Comparison of ENCODE assay signal across 1 cellular context in the genomic region with DNA sequence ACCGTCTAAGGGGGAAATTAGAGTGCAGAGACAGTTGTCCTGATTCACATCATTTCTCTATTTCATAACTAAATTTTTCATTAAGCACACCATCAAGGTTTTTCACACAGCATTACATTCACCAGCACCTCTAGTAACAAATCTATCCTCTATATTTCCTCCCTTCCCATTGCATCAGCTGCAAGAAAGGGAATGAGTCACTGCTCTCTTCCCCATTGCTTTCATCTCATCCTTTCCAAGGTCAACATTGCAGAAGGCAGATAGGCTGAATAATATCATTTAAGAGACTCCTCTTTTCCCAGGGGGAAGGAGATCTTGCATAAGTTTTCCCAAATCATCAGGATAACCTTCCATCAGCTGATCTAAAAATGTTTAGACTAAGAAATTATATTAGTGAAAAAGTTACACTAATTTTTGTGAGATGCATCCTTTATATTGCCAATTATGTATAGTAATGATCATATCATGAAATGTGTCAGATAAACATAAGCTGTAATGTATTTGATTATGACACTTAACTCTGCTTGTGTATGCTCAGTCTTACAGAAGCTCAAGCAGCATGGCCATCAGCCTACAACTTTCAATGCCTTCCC.
TF ChIP-seq lines count a peak whose summit lies in the region.

No MANE protein-coding gene starts in this region.

TF ChIP-seq in HepG2, 621 proteins besides CTCF, POLR2A, EP300 and RAD21 (continues in another document):
- TF ChIP-seq, protein P1, sequence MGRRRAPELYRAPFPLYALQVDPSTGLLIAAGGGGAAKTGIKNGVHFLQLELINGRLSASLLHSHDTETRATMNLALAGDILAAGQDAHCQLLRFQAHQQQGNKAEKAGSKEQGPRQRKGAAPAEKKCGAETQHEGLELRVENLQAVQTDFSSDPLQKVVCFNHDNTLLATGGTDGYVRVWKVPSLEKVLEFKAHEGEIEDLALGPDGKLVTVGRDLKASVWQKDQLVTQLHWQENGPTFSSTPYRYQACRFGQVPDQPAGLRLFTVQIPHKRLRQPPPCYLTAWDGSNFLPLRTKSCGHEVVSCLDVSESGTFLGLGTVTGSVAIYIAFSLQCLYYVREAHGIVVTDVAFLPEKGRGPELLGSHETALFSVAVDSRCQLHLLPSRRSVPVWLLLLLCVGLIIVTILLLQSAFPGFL (CRISPR knock-in tag; IDR thresholded peaks at IDR 0.05): no peak
- TF ChIP-seq MAFK (conservative IDR thresholded peaks at IDR 0.05 in 1 of 2, IDR thresholded peaks at IDR 0.05 in 1 of 2; ENCODE audit: low read length in 2 of 2) (no peak), ZBTB21 (CRISPR knock-in tag; IDR thresholded peaks at IDR 0.05) (no peak), KAT2B (IDR thresholded peaks at IDR 0.05; ENCODE audit: borderline replicate concordance, low read depth, low read length) (no peak), ZNF782 (CRISPR knock-in tag; IDR thresholded peaks at IDR 0.05; ENCODE audit: borderline replicate concordance) (no peak), ADNP (CRISPR knock-in tag; IDR thresholded peaks at IDR 0.05) (no peak), YEATS2 (CRISPR knock-in tag; IDR thresholded peaks at IDR 0.05; ENCODE audit: borderline replicate concordance) (no peak; the same call in 1 of the 2 replicates), ZNF724P (CRISPR knock-in tag; IDR thresholded peaks at IDR 0.05; ENCODE audit: borderline replicate concordance) (no peak), ZNF781 (CRISPR knock-in tag; IDR thresholded peaks at IDR 0.05; ENCODE audit: borderline replicate concordance, not compliant biosample characterization) (no peak), ETV5 (CRISPR knock-in tag; IDR thresholded peaks at IDR 0.05; ENCODE audit: borderline replicate concordance) (peak; percentile 35; the same call in 1 of the 2 replicates), ZNF703 (CRISPR knock-in tag; IDR thresholded peaks at IDR 0.05; ENCODE audit: borderline replicate concordance) (no peak), GZF1 (CRISPR knock-in tag; IDR thresholded peaks at IDR 0.05) (no peak), DPF2 (CRISPR knock-in tag; IDR thresholded peaks at IDR 0.05; ENCODE audit: borderline replicate concordance, low read depth) (0 out of 2 replicates have a peak, but pooled peaks have one; percentile 22), ZNF451 (CRISPR knock-in tag; IDR thresholded peaks at IDR 0.05) (no peak), AKAP8 (CRISPR knock-in tag; IDR thresholded peaks at IDR 0.05) (no peak), DNMT3B (CRISPR knock-in tag; conservative IDR thresholded peaks at IDR 0.05) (no peak), ZNF383 (CRISPR knock-in tag; IDR thresholded peaks at IDR 0.05; ENCODE audit: borderline replicate concordance) (no peak), ZNF543 (CRISPR knock-in tag; IDR thresholded peaks at IDR 0.05) (no peak), CEBPB (IDR thresholded peaks at IDR 0.05; ENCODE audit: borderline replicate concordance, low read depth, low read length) (peak; percentile 86; the same call in 1 of the 2 replicates), ZBTB7A (CRISPR knock-in tag; IDR thresholded peaks at IDR 0.05) (no peak), TBX3 (IDR thresholded peaks at IDR 0.05; ENCODE audit: borderline replicate concordance) (no peak), PITX1 (CRISPR knock-in tag; IDR thresholded peaks at IDR 0.05) (no peak), SOX5 (CRISPR knock-in tag; IDR thresholded peaks at IDR 0.05; ENCODE audit: borderline replicate concordance) (peak; percentile 72; the same call in 1 of the 2 replicates), ZNF30 (CRISPR knock-in tag; IDR thresholded peaks at IDR 0.05) (no peak), ATF7 (IDR thresholded peaks at IDR 0.05) (0 out of 2 replicates have a peak, but pooled peaks have one; percentile 18), ATF7 (CRISPR knock-in tag; IDR thresholded peaks at IDR 0.05) (no peak), ZNF180 (CRISPR knock-in tag; IDR thresholded peaks at IDR 0.05; ENCODE audit: borderline replicate concordance, low read depth) (no peak), SRF (IDR thresholded peaks at IDR 0.05; ENCODE audit: low read depth, low read length) (no peak), TAF15 (IDR thresholded peaks at IDR 0.05; ENCODE audit: low read depth, low read length, poor library complexity, severe bottlenecking) (no peak), ZKSCAN8 (CRISPR knock-in tag; IDR thresholded peaks at IDR 0.05; ENCODE audit: borderline replicate concordance) (peak; percentile 55; the same call in 1 of the 2 replicates), FOXA1 (IDR thresholded peaks at IDR 0.05) (no peak), FOXA1 (CRISPR knock-in tag; IDR thresholded peaks at IDR 0.05) (peak; percentile 65), TCF7 (IDR thresholded peaks at IDR 0.05; ENCODE audit: low read depth) (peak; percentile 88), MXI1 (IDR thresholded peaks at IDR 0.05; ENCODE audit: borderline replicate concordance, low read depth, low read length) (no peak), SOX6 (IDR thresholded peaks at IDR 0.05) (no peak), SOX6 (CRISPR knock-in tag; IDR thresholded peaks at IDR 0.05) (peak; percentile 66; the same call in 1 of the 2 replicates), ZNF644 (CRISPR knock-in tag; IDR thresholded peaks at IDR 0.05; ENCODE audit: low read depth) (peak; percentile 91), ISL2 (CRISPR knock-in tag; IDR thresholded peaks at IDR 0.05) (no peak), HHEX (CRISPR knock-in tag; IDR thresholded peaks at IDR 0.05) (no peak), ELF3 (CRISPR knock-in tag; IDR thresholded peaks at IDR 0.05) (peak; percentile 86)
- TF ChIP-seq, protein P2, sequence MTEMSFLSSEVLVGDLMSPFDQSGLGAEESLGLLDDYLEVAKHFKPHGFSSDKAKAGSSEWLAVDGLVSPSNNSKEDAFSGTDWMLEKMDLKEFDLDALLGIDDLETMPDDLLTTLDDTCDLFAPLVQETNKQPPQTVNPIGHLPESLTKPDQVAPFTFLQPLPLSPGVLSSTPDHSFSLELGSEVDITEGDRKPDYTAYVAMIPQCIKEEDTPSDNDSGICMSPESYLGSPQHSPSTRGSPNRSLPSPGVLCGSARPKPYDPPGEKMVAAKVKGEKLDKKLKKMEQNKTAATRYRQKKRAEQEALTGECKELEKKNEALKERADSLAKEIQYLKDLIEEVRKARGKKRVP (CRISPR knock-in tag; IDR thresholded peaks at IDR 0.05): peak; percentile 80 to 99; a peak in 3 of 4 replicates
- TF ChIP-seq, protein P3, sequence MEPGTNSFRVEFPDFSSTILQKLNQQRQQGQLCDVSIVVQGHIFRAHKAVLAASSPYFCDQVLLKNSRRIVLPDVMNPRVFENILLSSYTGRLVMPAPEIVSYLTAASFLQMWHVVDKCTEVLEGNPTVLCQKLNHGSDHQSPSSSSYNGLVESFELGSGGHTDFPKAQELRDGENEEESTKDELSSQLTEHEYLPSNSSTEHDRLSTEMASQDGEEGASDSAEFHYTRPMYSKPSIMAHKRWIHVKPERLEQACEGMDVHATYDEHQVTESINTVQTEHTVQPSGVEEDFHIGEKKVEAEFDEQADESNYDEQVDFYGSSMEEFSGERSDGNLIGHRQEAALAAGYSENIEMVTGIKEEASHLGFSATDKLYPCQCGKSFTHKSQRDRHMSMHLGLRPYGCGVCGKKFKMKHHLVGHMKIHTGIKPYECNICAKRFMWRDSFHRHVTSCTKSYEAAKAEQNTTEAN (CRISPR knock-in tag; conservative IDR thresholded peaks at IDR 0.05): no peak
- TF ChIP-seq, protein P4, sequence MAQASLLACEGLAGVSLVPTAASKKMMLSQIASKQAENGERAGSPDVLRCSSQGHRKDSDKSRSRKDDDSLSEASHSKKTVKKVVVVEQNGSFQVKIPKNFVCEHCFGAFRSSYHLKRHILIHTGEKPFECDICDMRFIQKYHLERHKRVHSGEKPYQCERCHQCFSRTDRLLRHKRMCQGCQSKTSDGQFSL (CRISPR knock-in tag; IDR thresholded peaks at IDR 0.05): no peak
- TF ChIP-seq, protein P5, sequence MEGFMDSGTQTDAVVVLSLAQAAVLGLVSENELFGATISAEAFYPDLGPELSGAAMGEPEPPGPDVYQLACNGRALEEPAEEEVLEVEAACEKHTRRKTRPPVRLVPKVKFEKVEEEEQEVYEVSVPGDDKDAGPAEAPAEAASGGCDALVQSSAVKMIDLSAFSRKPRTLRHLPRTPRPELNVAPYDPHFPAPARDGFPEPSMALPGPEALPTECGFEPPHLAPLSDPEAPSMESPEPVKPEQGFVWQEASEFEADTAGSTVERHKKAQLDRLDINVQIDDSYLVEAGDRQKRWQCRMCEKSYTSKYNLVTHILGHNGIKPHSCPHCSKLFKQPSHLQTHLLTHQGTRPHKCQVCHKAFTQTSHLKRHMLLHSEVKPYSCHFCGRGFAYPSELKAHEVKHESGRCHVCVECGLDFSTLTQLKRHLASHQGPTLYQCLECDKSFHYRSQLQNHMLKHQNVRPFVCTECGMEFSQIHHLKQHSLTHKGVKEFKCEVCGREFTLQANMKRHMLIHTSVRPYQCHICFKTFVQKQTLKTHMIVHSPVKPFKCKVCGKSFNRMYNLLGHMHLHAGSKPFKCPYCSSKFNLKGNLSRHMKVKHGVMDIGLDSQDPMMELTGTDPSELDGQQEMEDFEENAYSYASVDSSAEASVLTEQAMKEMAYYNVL (CRISPR knock-in tag; IDR thresholded peaks at IDR 0.05; ENCODE audit: borderline replicate concordance): peak; percentile 88
- TF ChIP-seq, protein P6, sequence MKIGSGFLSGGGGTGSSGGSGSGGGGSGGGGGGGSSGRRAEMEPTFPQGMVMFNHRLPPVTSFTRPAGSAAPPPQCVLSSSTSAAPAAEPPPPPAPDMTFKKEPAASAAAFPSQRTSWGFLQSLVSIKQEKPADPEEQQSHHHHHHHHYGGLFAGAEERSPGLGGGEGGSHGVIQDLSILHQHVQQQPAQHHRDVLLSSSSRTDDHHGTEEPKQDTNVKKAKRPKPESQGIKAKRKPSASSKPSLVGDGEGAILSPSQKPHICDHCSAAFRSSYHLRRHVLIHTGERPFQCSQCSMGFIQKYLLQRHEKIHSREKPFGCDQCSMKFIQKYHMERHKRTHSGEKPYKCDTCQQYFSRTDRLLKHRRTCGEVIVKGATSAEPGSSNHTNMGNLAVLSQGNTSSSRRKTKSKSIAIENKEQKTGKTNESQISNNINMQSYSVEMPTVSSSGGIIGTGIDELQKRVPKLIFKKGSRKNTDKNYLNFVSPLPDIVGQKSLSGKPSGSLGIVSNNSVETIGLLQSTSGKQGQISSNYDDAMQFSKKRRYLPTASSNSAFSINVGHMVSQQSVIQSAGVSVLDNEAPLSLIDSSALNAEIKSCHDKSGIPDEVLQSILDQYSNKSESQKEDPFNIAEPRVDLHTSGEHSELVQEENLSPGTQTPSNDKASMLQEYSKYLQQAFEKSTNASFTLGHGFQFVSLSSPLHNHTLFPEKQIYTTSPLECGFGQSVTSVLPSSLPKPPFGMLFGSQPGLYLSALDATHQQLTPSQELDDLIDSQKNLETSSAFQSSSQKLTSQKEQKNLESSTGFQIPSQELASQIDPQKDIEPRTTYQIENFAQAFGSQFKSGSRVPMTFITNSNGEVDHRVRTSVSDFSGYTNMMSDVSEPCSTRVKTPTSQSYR (CRISPR knock-in tag; IDR thresholded peaks at IDR 0.05; ENCODE audit: borderline replicate concordance): peak; percentile 15; the same call in 1 of the 2 replicates
- TF ChIP-seq, protein P7, sequence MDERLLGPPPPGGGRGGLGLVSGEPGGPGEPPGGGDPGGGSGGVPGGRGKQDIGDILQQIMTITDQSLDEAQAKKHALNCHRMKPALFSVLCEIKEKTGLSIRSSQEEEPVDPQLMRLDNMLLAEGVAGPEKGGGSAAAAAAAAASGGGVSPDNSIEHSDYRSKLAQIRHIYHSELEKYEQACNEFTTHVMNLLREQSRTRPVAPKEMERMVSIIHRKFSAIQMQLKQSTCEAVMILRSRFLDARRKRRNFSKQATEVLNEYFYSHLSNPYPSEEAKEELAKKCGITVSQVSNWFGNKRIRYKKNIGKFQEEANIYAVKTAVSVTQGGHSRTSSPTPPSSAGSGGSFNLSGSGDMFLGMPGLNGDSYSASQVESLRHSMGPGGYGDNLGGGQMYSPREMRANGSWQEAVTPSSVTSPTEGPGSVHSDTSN (CRISPR knock-in tag; IDR thresholded peaks at IDR 0.05): no peak
- TF ChIP-seq, protein P8, sequence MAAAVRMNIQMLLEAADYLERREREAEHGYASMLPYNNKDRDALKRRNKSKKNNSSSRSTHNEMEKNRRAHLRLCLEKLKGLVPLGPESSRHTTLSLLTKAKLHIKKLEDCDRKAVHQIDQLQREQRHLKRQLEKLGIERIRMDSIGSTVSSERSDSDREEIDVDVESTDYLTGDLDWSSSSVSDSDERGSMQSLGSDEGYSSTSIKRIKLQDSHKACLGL (CRISPR knock-in tag; IDR thresholded peaks at IDR 0.05): no peak
- TF ChIP-seq, protein P9, sequence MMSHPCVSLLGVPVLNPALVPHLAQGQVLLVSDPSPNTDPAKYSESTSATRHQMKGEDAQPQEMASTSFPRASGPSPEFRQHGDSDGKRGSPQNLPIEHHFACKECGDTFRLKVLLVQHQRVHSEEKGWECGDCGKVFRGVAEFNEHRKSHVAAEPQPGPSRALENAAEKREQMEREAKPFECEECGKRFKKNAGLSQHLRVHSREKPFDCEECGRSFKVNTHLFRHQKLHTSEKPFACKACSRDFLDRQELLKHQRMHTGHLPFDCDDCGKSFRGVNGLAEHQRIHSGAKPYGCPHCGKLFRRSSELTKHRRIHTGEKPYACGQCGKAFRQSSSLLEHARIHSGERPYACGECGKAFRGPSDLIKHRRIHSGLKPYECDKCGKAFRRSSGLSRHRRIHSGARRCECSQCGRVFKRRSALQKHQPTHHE (CRISPR knock-in tag; IDR thresholded peaks at IDR 0.05; ENCODE audit: borderline replicate concordance): no peak
- TF ChIP-seq, protein P10, sequence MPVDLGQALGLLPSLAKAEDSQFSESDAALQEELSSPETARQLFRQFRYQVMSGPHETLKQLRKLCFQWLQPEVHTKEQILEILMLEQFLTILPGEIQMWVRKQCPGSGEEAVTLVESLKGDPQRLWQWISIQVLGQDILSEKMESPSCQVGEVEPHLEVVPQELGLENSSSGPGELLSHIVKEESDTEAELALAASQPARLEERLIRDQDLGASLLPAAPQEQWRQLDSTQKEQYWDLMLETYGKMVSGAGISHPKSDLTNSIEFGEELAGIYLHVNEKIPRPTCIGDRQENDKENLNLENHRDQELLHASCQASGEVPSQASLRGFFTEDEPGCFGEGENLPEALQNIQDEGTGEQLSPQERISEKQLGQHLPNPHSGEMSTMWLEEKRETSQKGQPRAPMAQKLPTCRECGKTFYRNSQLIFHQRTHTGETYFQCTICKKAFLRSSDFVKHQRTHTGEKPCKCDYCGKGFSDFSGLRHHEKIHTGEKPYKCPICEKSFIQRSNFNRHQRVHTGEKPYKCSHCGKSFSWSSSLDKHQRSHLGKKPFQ (CRISPR knock-in tag; IDR thresholded peaks at IDR 0.05; ENCODE audit: insufficient replicate concordance): no peak
